23 cellular contexts compared by ENCODE assay signal in genomic region chr22:46380581-46380980, GRCh38. TPM values are rescaled to one million over a fixed set of nuclear protein-coding genes. Genes with fewer than 3 reads are reported as not detected.
DNase-seq lines count a peak whose midpoint lies in the region; ATAC-seq and TF ChIP-seq lines count a peak whose summit lies in the region.
"Had no signal": no experiment of that assay in that cellular context is flagged by ENCODE, and none has a peak within 500 bp of the region (broad histone marks: within the 10 kb centered on the region; RNA-seq: fewer than 3 reads in every experiment).

No MANE protein-coding gene starts in this region.

- peaks cover 0 to 7% of the 10 kb centered on the region in 2 donors for H3K4me1 ChIP-seq in right atrium auricular region
- peaks cover 43% of the 10 kb centered on the region for H3K4me1 ChIP-seq in mesenchymal stem cell (ENCODE audit: control insufficient read depth, insufficient read depth, low read depth, low read length)
- peaks cover 50% of the 10 kb centered on the region for H3K4me1 ChIP-seq in PC-9 (replicated peaks; ENCODE audit: insufficient read depth)

- BruUV-seq in PC-9 (replicated peaks; lab: Mats Ljungman, UMichigan): no TSS peak

- H3K36me3 ChIP-seq in right atrium auricular region (no peaks in the 10 kb centered on the region), mesenchymal stem cell (ENCODE audit: control insufficient read depth in 1 of 2, insufficient read depth in 2 of 2, low read depth in 1 of 2, low read length in 2 of 2) (peaks cover 0 to 41% of the 10 kb centered on the region in 2 experiments), PC-9 (ENCODE audit: low read depth) (peaks cover 10% of the 10 kb centered on the region)

- no peak overlapping the region for H3K4me3 Mint-ChIP-seq in T-helper 17 cell
- H3K4me3 Mint-ChIP-seq: CD8-positive, alpha-beta T cell had no signal

- H3K4ac ChIP-seq in mesenchymal stem cell (ENCODE audit: low read depth in 1 of 2, low read length in 2 of 2): no peak overlapping the region

- H3K79me2 ChIP-seq in PC-9 (ENCODE audit: low read depth): peaks cover 9% of the 10 kb centered on the region; the same call in 1 of the 2 replicates

- POLR2A ChIA-PET in PC-9 (lab: Charles Lee; ENCODE audit: unreplicated experiment): no interaction called here

- H3K27ac ChIP-seq in right atrium auricular region (no peak overlapping the region), mesenchymal stem cell (ENCODE audit: low read length, poor library complexity, severe bottlenecking) (no peak overlapping the region), PC-9 (no peak overlapping the region)
- H3K27ac ChIP-seq: C4-2B had no signal

- CTCF ChIA-PET in PC-9 (lab: Charles Lee): no interaction called here

- no peak overlapping the region for H4K91ac ChIP-seq in mesenchymal stem cell (ENCODE audit: low read length)

- H3K4me1 Mint-ChIP-seq in T-helper 17 cell: peaks cover 3% of the 10 kb centered on the region

- H4K20me1 ChIP-seq in PC-9 (ENCODE audit: insufficient read depth): no peaks in the 10 kb centered on the region

- DNase-seq in left ventricle myocardium superior (peak; percentile 20), right atrium auricular region (ENCODE audit: low spot score) (no peak), T-helper 17 cell (no peak), mesenchymal stem cell (no peak), NCI-H526 (lab: John Stamatoyannopoulos, UW) (no peak), NCI-H2227 treated with DMSO at 0.1 percent for 48 hours (lab: John Stamatoyannopoulos, UW) (no peak), PC-9 (no peak)
- DNase-seq: AML-193; CD8-positive, alpha-beta T cell; DMS153; NCI-H1105 treated with DMSO at 0.1 percent for 48 hours; NCI-H146; NCI-H1930; NCI-H2107; NCI-H446; NCI-H524 treated with DMSO at 0.1 percent for 48 hours; RPMI8226; SHP77 had no signal

- H3K18ac ChIP-seq in mesenchymal stem cell (ENCODE audit: low read depth in 1 of 2, low read length in 2 of 2): no peak overlapping the region

- H3K9ac ChIP-seq in mesenchymal stem cell (ENCODE audit: low read length): no peak overlapping the region

- 94% methylated on average over 17 of the region's 17 CpGs for whole genome bisulfite sequencing in mesenchymal stem cell

- H3K4me2 ChIP-seq in mesenchymal stem cell (ENCODE audit: low read length, poor library complexity, severe bottlenecking) (no peak overlapping the region), PC-9 (no peak overlapping the region)

- no peak overlapping the region for H2AFZ ChIP-seq in mesenchymal stem cell (ENCODE audit: low read depth, low read length)
- no peak overlapping the region for H2AFZ ChIP-seq in PC-9

- H3K27me3 ChIP-seq in right atrium auricular region (no peaks in the 10 kb centered on the region), mesenchymal stem cell (ENCODE audit: control insufficient read depth in 1 of 2, insufficient read depth in 1 of 2, low read length in 2 of 2) (peaks cover 0 to 22% of the 10 kb centered on the region in 2 experiments), PC-9 (ENCODE audit: insufficient read depth, low read depth) (no peaks in the 10 kb centered on the region)

- H3K9me2 ChIP-seq in PC-9 (ENCODE audit: insufficient read depth): no peaks in the 10 kb centered on the region

- peaks cover 34% of the 10 kb centered on the region for H3F3A ChIP-seq in PC-9 (ENCODE audit: insufficient read depth, low read depth)

- H4K8ac ChIP-seq in mesenchymal stem cell (ENCODE audit: low read length): no peak overlapping the region

- no peak overlapping the region for H2BK5ac ChIP-seq in mesenchymal stem cell (ENCODE audit: low read depth, low read length, poor library complexity, severe bottlenecking)

- H2BK120ac ChIP-seq in mesenchymal stem cell (ENCODE audit: low read depth, low read length): no peak overlapping the region

- intact Hi-C loops in left ventricle myocardium superior (cut with micrococcal nuclease) (no loop called here), PC-9 (cut with micrococcal nuclease; ENCODE audit: unreplicated experiment) (no loop called here)

- no peak overlapping the region for H3K23ac ChIP-seq in mesenchymal stem cell (ENCODE audit: low read length in 2 of 2)

- peak overlapping the region; percentile 8 for H2AK5ac ChIP-seq in mesenchymal stem cell (ENCODE audit: low read length, severe bottlenecking)

- H3K14ac ChIP-seq in mesenchymal stem cell (ENCODE audit: low read length in 2 of 2): no peak overlapping the region

- no peak overlapping the region for H2BK12ac ChIP-seq in mesenchymal stem cell (ENCODE audit: low read length in 2 of 2)

- no peaks in the 10 kb centered on the region for H3K27me3 Mint-ChIP-seq in T-helper 17 cell

- no peak overlapping the region for H2BK15ac ChIP-seq in mesenchymal stem cell (ENCODE audit: low read depth, poor library complexity, severe bottlenecking)

- H3K4me3 ChIP-seq in right atrium auricular region (no peak overlapping the region), mesenchymal stem cell (ENCODE audit: insufficient read depth in 1 of 2, low read depth in 1 of 2, low read length in 2 of 2) (no peak overlapping the region), PC-9 (no peak overlapping the region)
- H3K4me3 ChIP-seq: K562 had no signal

- H3K27ac Mint-ChIP-seq in T-helper 17 cell: peak overlapping the region; percentile 8
- H3K27ac Mint-ChIP-seq: CD8-positive, alpha-beta T cell had no signal

- TF ChIP-seq CTCF in right atrium auricular region (IDR thresholded peaks at IDR 0.05): no peak
- TF ChIP-seq CTCF in PC-9 (conservative IDR thresholded peaks at IDR 0.05): no peak

- H3K36me3 Mint-ChIP-seq in T-helper 17 cell (ENCODE audit: low read depth): no peaks in the 10 kb centered on the region

- ATAC-seq in left ventricle myocardium superior (no peak), T-helper 17 cell (no peak), HG03457 (IDR thresholded peaks at IDR 0.05; ENCODE audit: unreplicated experiment) (no peak)
- ATAC-seq: CD8-positive, alpha-beta T cell; HCT116; HepG2; K562 had no signal

- no peaks in the 10 kb centered on the region for H3K79me1 ChIP-seq in mesenchymal stem cell (replicated peaks; ENCODE audit: low read length, poor library complexity, severe bottlenecking)

- H3K9me3 ChIP-seq in right atrium auricular region: peaks cover 0 to 9% of the 10 kb centered on the region in 2 donors
- no peaks in the 10 kb centered on the region for H3K9me3 ChIP-seq in T-helper 17 cell (ENCODE audit: control insufficient read depth, low read length, poor library complexity, severe bottlenecking)
- H3K9me3 ChIP-seq in mesenchymal stem cell (ENCODE audit: control insufficient read depth, low read length): peaks cover 11% of the 10 kb centered on the region
- H3K9me3 ChIP-seq in PC-9 (ENCODE audit: insufficient read depth, low read depth): no peaks in the 10 kb centered on the region

RNA-seq across cellular contexts. Expression of gene TRMU, which starts 45.1 kb away (rescaled TPM):
- total RNA-seq in left ventricle myocardium superior (44.0 TPM), right atrium auricular region (10 to 100 TPM; 22.2 to 22.4 TPM), T-helper 17 cell (10 to 100 TPM; 47.5 to 54.8 TPM), PC-9 (2021) (51.5 and 58.2 TPM in 2 replicates)
- 15.7 TPM for polyA plus RNA-seq in mesenchymal stem cell (2013, experiment 1 of 2)
- 15.2 TPM for polyA plus RNA-seq in mesenchymal stem cell (2013, experiment 2 of 2)
